Comparison of ENCODE assay signal across 10 cellular contexts in the genomic region with DNA sequence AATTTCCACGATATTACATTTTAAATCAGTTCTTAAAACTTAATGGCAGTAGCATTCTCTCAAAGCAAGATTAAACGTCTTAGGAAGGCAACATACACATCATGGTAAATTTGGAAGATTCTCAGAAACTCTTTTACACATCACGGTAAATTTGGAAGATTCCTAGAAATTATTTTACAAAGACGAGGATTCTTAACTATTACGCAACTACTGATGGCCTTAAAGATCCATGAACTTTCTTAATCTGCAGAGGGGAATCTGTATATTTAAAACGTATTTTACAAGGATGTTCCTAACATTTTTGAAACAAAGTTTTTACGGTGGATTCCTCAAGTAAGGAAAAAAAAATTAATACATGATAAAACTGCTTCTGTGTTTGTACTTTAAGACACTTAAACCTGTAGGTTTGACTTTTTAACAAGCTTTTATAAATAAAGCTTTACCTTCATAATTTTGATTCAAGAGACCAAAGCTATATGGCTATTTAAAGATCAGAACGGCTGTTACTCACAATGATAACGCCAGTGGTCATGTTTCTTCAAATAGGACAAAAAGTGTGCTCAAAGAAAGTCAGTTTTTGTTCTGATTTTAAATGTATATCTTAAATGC. TPM values are rescaled to one million over a fixed set of nuclear protein-coding genes. Genes with fewer than 3 reads are reported as not detected.
A peak's percentile ranks its signal among the peaks of the same experiment; 100 is the strongest.
DNase-seq lines count a peak whose midpoint lies in the region; ATAC-seq and TF ChIP-seq lines count a peak whose summit lies in the region.
"Had no signal": no experiment of that assay in that cellular context is flagged by ENCODE, and none has a peak within 500 bp of the region (broad histone marks: within the 10 kb centered on the region; RNA-seq: fewer than 3 reads in every experiment).

No MANE protein-coding gene starts in this region.

- CTCF ChIA-PET in CD8-positive, alpha-beta T cell (lab: Charles Lee) = no interaction called here

- no peak overlapping the region for H3K27ac Mint-ChIP-seq in CD8-positive, alpha-beta T cell
- H3K27ac Mint-ChIP-seq in nephron = peak overlapping the region; percentile 85 to 99 (median 94)

- H3K9me3 ChIP-seq in CD8-positive, alpha-beta T cell (ENCODE audit: low read length) = no peaks in the 10 kb centered on the region
- H3K9me3 ChIP-seq in KOPT-K1 (ENCODE audit: insufficient read depth, low read length, poor library complexity, severe bottlenecking) = no peaks in the 10 kb centered on the region
- H3K9me3 ChIP-seq: stomach had no signal

- H3K4me1 Mint-ChIP-seq in CD8-positive, alpha-beta T cell (ENCODE audit: low read depth) = peaks cover 60% of the 10 kb centered on the region
- peaks cover 23% of the 10 kb centered on the region for H3K4me1 Mint-ChIP-seq in nephron

- H3K27me3 ChIP-seq in CD8-positive, alpha-beta T cell (ENCODE audit: insufficient read depth, low read length) = no peaks in the 10 kb centered on the region
- H3K27me3 ChIP-seq: stomach had no signal

- peak overlapping the region; percentile 100 for H3K4me3 Mint-ChIP-seq in CD8-positive, alpha-beta T cell
- H3K4me3 Mint-ChIP-seq in nephron = peak overlapping the region; percentile 90 to 95 (median 94)

- no peak for ATAC-seq in CD8-positive, alpha-beta T cell
- ATAC-seq in GM19452 (IDR thresholded peaks at IDR 0.05; ENCODE audit: unreplicated experiment) = no peak

- POLR2A ChIA-PET in CD8-positive, alpha-beta T cell (lab: Charles Lee) = interaction anchor here (0.7 to 1.4 kb wide), 3 partner anchors 13 to 387 kb away, joined by 3 read pairs; no protein-coding TSS in a partner anchor

- H3K9me3 Mint-ChIP-seq in CD8-positive, alpha-beta T cell = no peaks in the 10 kb centered on the region
- no peaks in the 10 kb centered on the region for H3K9me3 Mint-ChIP-seq in nephron

- H3K27me3 Mint-ChIP-seq in CD8-positive, alpha-beta T cell (ENCODE audit: low read depth) = no peaks in the 10 kb centered on the region
- no peaks in the 10 kb centered on the region for H3K27me3 Mint-ChIP-seq in nephron (ENCODE audit: low read depth)

- peak overlapping the region; percentile 95 for H3K4me3 ChIP-seq in CD8-positive, alpha-beta T cell (ENCODE audit: low read depth, low read length)
- H3K4me3 ChIP-seq in cardiac fibroblast (replicated peaks in 1 of 2; ENCODE audit: low read depth in 2 of 2, low read length in 2 of 2) = peak overlapping the region; percentile 79 to 99

- TF ChIP-seq CTCF in CD8-positive, alpha-beta T cell (IDR thresholded peaks at IDR 0.05) = no peak
- TF ChIP-seq CTCF in cardiac fibroblast (IDR thresholded peaks at IDR 0.05; ENCODE audit: low read depth, low read length) = no peak
- no peak for TF ChIP-seq CTCF in nephron (IDR thresholded peaks at IDR 0.05; ENCODE audit: unreplicated experiment in 3 of 3)

- H3K4me1 ChIP-seq in CD8-positive, alpha-beta T cell (ENCODE audit: insufficient read depth, low read length) = peaks cover 21% of the 10 kb centered on the region

- H3K36me3 ChIP-seq in CD8-positive, alpha-beta T cell (ENCODE audit: insufficient read depth, low read length) = no peaks in the 10 kb centered on the region
- H3K36me3 ChIP-seq in KOPT-K1 (ENCODE audit: insufficient read depth, low read length) = no peaks in the 10 kb centered on the region
- H3K36me3 ChIP-seq: stomach had no signal

- no peak for DNase-seq in CD8-positive, alpha-beta T cell
- DNase-seq in cardiac fibroblast (ENCODE audit: low read depth in 2 of 2) (no peak), cerebellum (ENCODE audit: low spot score) (no peak), OCI-M2 (lab: John Stamatoyannopoulos, UW; ENCODE audit: unreplicated experiment) (no peak)
- no peak for DNase-seq in stimulated activated CD4-positive, alpha-beta T cell treated with anti-CD3 and anti-CD28 coated beads, Interleukin-15, amount 100 ng/mL, for 24 hours
- DNase-seq: KG1, stomach had no signal

- intact Hi-C loops in CD8-positive, alpha-beta T cell (cut with DNase I, micrococcal nuclease) = loop anchor here (5.0 to 10.0 kb wide), 3 partner anchors 52 to 1204 kb away; a partner anchor contains a TSS

- no peak overlapping the region for H3K27ac ChIP-seq in CD8-positive, alpha-beta T cell (ENCODE audit: low read depth, low read length)
- H3K27ac ChIP-seq in KOPT-K1 (ENCODE audit: low read depth, low read length, poor library complexity, severe bottlenecking) = peak overlapping the region; percentile 91

- peaks cover 16% of the 10 kb centered on the region for H3K36me3 Mint-ChIP-seq in CD8-positive, alpha-beta T cell
- H3K36me3 Mint-ChIP-seq in nephron (ENCODE audit: low read depth) = peaks cover 15% of the 10 kb centered on the region

RNA-seq across cellular contexts. Expression of a gene that starts 1.7 kb away (rescaled TPM):
- 10 to 100 TPM; 42.9 to 43.6 TPM for total RNA-seq in CD8-positive, alpha-beta T cell
- 119 TPM for total RNA-seq in cerebellum

RNA-seq across cellular contexts. Expression of a gene that starts 15.2 kb away (rescaled TPM):
- total RNA-seq in CD8-positive, alpha-beta T cell = 10 to 100 TPM; 70.2 to 73.4 TPM
- total RNA-seq in cerebellum = 55.3 TPM
